ENCODE assay signal across 2 cellular contexts in the genomic region with DNA sequence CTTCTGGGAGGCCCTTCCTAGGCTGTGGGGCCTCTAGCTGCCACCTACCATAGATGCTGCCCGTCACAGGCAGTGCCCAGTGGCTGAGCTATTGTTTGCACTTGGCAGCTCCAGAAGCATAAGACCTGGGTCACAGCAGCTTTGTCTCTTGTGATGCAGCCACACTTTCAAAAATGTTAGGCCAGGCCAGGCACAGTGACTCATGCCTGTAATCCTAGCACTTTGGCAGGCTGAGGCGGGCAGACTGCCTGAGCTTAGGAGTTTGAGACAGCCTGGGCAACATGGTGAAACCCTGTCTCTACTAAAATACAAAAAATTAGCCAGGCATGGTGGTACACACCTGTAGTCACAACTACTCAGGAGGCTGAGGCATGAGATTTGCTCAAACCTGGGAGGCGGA.
TF ChIP-seq lines count a peak whose summit lies in the region.

No MANE protein-coding gene starts in this region.

TF ChIP-seq in IMR-90, 13 proteins besides CTCF, POLR2A, EP300 and RAD21:
- TF ChIP-seq FOS (IDR thresholded peaks at IDR 0.05; ENCODE audit: low read depth, low read length) (peak; percentile 48; the same call in 1 of the 2 replicates), BHLHE40 (IDR thresholded peaks at IDR 0.05; ENCODE audit: low read depth, low read length) (no peak)

TF ChIP-seq in GM12878, 131 proteins besides CTCF, POLR2A, EP300 and RAD21:
- TF ChIP-seq HDGF (IDR thresholded peaks at IDR 0.05) (no peak), CHD1 (IDR thresholded peaks at IDR 0.05; ENCODE audit: low read depth, low read length) (no peak), PRDM15 (CRISPR knock-in tag; IDR thresholded peaks at IDR 0.05) (no peak), SMAD1 (IDR thresholded peaks at IDR 0.05; ENCODE audit: low read depth, partially characterized antibody) (no peak), KAT2A (conservative IDR thresholded peaks at IDR 0.05; ENCODE audit: control insufficient read depth, low read depth, low read length) (no peak), RAD51 (IDR thresholded peaks at IDR 0.05) (no peak), NKRF (conservative IDR thresholded peaks at IDR 0.05) (no peak), EZH2 (IDR thresholded peaks at IDR 0.05; ENCODE audit: borderline replicate concordance, control insufficient read depth, low read depth, low read length) (no peak), BHLHE40 (IDR thresholded peaks at IDR 0.05; ENCODE audit: borderline replicate concordance in 1 of 2, low read depth in 2 of 2, low read length in 1 of 2) (no peak), CREM (IDR thresholded peaks at IDR 0.05; ENCODE audit: low read depth) (no peak), BRCA1 (IDR thresholded peaks at IDR 0.05; ENCODE audit: low read depth, low read length) (no peak), ZNF687 (IDR thresholded peaks at IDR 0.05) (no peak), CBFB (IDR thresholded peaks at IDR 0.05; ENCODE audit: low read depth) (no peak)
- TF ChIP-seq, protein P1, sequence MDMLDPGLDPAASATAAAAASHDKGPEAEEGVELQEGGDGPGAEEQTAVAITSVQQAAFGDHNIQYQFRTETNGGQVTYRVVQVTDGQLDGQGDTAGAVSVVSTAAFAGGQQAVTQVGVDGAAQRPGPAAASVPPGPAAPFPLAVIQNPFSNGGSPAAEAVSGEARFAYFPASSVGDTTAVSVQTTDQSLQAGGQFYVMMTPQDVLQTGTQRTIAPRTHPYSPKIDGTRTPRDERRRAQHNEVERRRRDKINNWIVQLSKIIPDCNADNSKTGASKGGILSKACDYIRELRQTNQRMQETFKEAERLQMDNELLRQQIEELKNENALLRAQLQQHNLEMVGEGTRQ (IDR thresholded peaks at IDR 0.05; ENCODE audit: borderline replicate concordance, low read depth, low read length), result no peak
- TF ChIP-seq, protein P2, sequence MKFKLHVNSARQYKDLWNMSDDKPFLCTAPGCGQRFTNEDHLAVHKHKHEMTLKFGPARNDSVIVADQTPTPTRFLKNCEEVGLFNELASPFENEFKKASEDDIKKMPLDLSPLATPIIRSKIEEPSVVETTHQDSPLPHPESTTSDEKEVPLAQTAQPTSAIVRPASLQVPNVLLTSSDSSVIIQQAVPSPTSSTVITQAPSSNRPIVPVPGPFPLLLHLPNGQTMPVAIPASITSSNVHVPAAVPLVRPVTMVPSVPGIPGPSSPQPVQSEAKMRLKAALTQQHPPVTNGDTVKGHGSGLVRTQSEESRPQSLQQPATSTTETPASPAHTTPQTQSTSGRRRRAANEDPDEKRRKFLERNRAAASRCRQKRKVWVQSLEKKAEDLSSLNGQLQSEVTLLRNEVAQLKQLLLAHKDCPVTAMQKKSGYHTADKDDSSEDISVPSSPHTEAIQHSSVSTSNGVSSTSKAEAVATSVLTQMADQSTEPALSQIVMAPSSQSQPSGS (IDR thresholded peaks at IDR 0.05; ENCODE audit: low read length), result no peak
- TF ChIP-seq, protein P3, sequence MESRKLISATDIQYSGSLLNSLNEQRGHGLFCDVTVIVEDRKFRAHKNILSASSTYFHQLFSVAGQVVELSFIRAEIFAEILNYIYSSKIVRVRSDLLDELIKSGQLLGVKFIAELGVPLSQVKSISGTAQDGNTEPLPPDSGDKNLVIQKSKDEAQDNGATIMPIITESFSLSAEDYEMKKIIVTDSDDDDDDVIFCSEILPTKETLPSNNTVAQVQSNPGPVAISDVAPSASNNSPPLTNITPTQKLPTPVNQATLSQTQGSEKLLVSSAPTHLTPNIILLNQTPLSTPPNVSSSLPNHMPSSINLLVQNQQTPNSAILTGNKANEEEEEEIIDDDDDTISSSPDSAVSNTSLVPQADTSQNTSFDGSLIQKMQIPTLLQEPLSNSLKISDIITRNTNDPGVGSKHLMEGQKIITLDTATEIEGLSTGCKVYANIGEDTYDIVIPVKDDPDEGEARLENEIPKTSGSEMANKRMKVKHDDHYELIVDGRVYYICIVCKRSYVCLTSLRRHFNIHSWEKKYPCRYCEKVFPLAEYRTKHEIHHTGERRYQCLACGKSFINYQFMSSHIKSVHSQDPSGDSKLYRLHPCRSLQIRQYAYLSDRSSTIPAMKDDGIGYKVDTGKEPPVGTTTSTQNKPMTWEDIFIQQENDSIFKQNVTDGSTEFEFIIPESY (IDR thresholded peaks at IDR 0.05), result no peak
- TF ChIP-seq, protein P4, sequence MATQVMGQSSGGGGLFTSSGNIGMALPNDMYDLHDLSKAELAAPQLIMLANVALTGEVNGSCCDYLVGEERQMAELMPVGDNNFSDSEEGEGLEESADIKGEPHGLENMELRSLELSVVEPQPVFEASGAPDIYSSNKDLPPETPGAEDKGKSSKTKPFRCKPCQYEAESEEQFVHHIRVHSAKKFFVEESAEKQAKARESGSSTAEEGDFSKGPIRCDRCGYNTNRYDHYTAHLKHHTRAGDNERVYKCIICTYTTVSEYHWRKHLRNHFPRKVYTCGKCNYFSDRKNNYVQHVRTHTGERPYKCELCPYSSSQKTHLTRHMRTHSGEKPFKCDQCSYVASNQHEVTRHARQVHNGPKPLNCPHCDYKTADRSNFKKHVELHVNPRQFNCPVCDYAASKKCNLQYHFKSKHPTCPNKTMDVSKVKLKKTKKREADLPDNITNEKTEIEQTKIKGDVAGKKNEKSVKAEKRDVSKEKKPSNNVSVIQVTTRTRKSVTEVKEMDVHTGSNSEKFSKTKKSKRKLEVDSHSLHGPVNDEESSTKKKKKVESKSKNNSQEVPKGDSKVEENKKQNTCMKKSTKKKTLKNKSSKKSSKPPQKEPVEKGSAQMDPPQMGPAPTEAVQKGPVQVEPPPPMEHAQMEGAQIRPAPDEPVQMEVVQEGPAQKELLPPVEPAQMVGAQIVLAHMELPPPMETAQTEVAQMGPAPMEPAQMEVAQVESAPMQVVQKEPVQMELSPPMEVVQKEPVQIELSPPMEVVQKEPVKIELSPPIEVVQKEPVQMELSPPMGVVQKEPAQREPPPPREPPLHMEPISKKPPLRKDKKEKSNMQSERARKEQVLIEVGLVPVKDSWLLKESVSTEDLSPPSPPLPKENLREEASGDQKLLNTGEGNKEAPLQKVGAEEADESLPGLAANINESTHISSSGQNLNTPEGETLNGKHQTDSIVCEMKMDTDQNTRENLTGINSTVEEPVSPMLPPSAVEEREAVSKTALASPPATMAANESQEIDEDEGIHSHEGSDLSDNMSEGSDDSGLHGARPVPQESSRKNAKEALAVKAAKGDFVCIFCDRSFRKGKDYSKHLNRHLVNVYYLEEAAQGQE (IDR thresholded peaks at IDR 0.05; ENCODE audit: low read depth, low read length), result no peak
